Comparison of ENCODE assay signal across 9 cellular contexts in genomic region chr10:71548494-71548846, GRCh38.
A peak's percentile ranks its signal among the peaks of the same experiment; 100 is the strongest.
DNase-seq lines count a peak whose midpoint lies in the region; ATAC-seq and TF ChIP-seq lines count a peak whose summit lies in the region.
"Had no signal": no experiment of that assay in that cellular context is flagged by ENCODE, and none has a peak within 500 bp of the region (broad histone marks: within the 10 kb centered on the region; RNA-seq: fewer than 3 reads in every experiment).

No MANE protein-coding gene starts in this region.

- no peaks in the 10 kb centered on the region for H3K9me2 ChIP-seq in OCI-LY1 (ENCODE audit: low read depth, low read length)

- H2AFZ ChIP-seq in OCI-LY1 (ENCODE audit: low read length) = no peak overlapping the region

- H3K79me2 ChIP-seq in OCI-LY1 (ENCODE audit: insufficient read depth, low read length) = no peaks in the 10 kb centered on the region

- H3K36me3 Mint-ChIP-seq in activated T-cell treated with anti-CD3 and anti-CD28 coated beads, Interleukin-2, amount 50 U/mL, for 24 hours (ENCODE audit: low read depth) = no peaks in the 10 kb centered on the region
- no peaks in the 10 kb centered on the region for H3K36me3 Mint-ChIP-seq in endodermal cell (ENCODE audit: low read depth)

- H3K9ac ChIP-seq in OCI-LY1 (ENCODE audit: low read length) (no peak overlapping the region), endodermal cell (ENCODE audit: extremely low read depth, low read length, poor library complexity, severe bottlenecking) (no peak overlapping the region)

- peaks cover 22% of the 10 kb centered on the region for H3K27me3 ChIP-seq in OCI-LY1 (ENCODE audit: insufficient read depth, low read length)
- no peaks in the 10 kb centered on the region for H3K27me3 ChIP-seq in endodermal cell (ENCODE audit: control insufficient read depth, insufficient read depth, low read length, poor library complexity, severe bottlenecking)

- no peak overlapping the region for H3K4me3 Mint-ChIP-seq in activated T-cell treated with anti-CD3 and anti-CD28 coated beads, Interleukin-2, amount 50 U/mL, for 24 hours
- H3K4me3 Mint-ChIP-seq in endodermal cell = no peak overlapping the region

- TF ChIP-seq CTCF in OCI-LY1 (IDR thresholded peaks at IDR 0.05; ENCODE audit: low read length) (peak; percentile 31; the same call in 1 of the 2 replicates), endodermal cell (conservative IDR thresholded peaks at IDR 0.05) (peak; percentile 69), retinal pigment epithelial cell (conservative IDR thresholded peaks at IDR 0.05; ENCODE audit: low read depth, low read length) (peak; percentile 47)

- no peak overlapping the region for H3K27ac Mint-ChIP-seq in activated T-cell treated with anti-CD3 and anti-CD28 coated beads, Interleukin-2, amount 50 U/mL, for 24 hours
- H3K27ac Mint-ChIP-seq in endodermal cell = no peak overlapping the region

- DNase-seq in activated T-cell treated with anti-CD3 and anti-CD28 coated beads for 24 hours (ENCODE audit: low read depth) = peak; percentile 11
- DNase-seq in activated T-cell treated with anti-CD3 and anti-CD28 coated beads, Interleukin-2, amount 50 U/mL, for 24 hours = no peak
- peak; percentile 76 for DNase-seq in endodermal cell
- no peak for DNase-seq in retinal pigment epithelial cell (ENCODE audit: low read depth)
- no peak for DNase-seq in NCI-H1436 treated with DMSO at 0.1 percent for 48 hours (lab: John Stamatoyannopoulos, UW)
- DNase-seq in NCI-H1694 (lab: John Stamatoyannopoulos, UW) = no peak
- DNase-seq: DMS153 had no signal

- no peak overlapping the region for H3K4me3 ChIP-seq in OCI-LY1 (ENCODE audit: low read depth, low read length, poor library complexity, severe bottlenecking)
- H3K4me3 ChIP-seq in endodermal cell (ENCODE audit: low read length) = no peak overlapping the region
- no peak overlapping the region for H3K4me3 ChIP-seq in retinal pigment epithelial cell (ENCODE audit: low read length)

- H3K4me1 ChIP-seq in OCI-LY1 (ENCODE audit: insufficient read depth, low read length, severe bottlenecking) = no peaks in the 10 kb centered on the region
- H3K4me1 ChIP-seq in endodermal cell (ENCODE audit: control insufficient read depth, insufficient read depth, low read length) = no peaks in the 10 kb centered on the region

- H3K36me3 ChIP-seq in OCI-LY1 (ENCODE audit: insufficient read depth, low read length) (no peaks in the 10 kb centered on the region; the same call in 1 of the 2 replicates), endodermal cell (ENCODE audit: control insufficient read depth, insufficient read depth, low read length) (no peaks in the 10 kb centered on the region)

- H3K27me3 Mint-ChIP-seq in activated T-cell treated with anti-CD3 and anti-CD28 coated beads, Interleukin-2, amount 50 U/mL, for 24 hours = no peaks in the 10 kb centered on the region
- no peaks in the 10 kb centered on the region for H3K27me3 Mint-ChIP-seq in endodermal cell (ENCODE audit: insufficient read depth)

- no peaks in the 10 kb centered on the region for H3F3A ChIP-seq in OCI-LY1 (ENCODE audit: insufficient read depth, low read length)

- no peak overlapping the region for H3K4me2 ChIP-seq in OCI-LY1 (ENCODE audit: low read length)

- no peaks in the 10 kb centered on the region for H3K4me1 Mint-ChIP-seq in activated T-cell treated with anti-CD3 and anti-CD28 coated beads, Interleukin-2, amount 50 U/mL, for 24 hours (ENCODE audit: low read depth)
- peaks cover 22% of the 10 kb centered on the region for H3K4me1 Mint-ChIP-seq in endodermal cell

- H3K9me3 Mint-ChIP-seq in activated T-cell treated with anti-CD3 and anti-CD28 coated beads, Interleukin-2, amount 50 U/mL, for 24 hours = no peaks in the 10 kb centered on the region
- no peaks in the 10 kb centered on the region for H3K9me3 Mint-ChIP-seq in endodermal cell

- H3K27ac ChIP-seq in OCI-LY1 (ENCODE audit: low read depth, low read length, poor library complexity, severe bottlenecking) (no peak overlapping the region), endodermal cell (ENCODE audit: low read depth, low read length) (peak overlapping the region; percentile 60)

- H3K9me3 ChIP-seq in OCI-LY1 (ENCODE audit: low read length) = no peaks in the 10 kb centered on the region
- H3K9me3 ChIP-seq in endodermal cell (ENCODE audit: control insufficient read depth, low read length) = no peaks in the 10 kb centered on the region

- H4K20me1 ChIP-seq in OCI-LY1 (ENCODE audit: insufficient read depth, low read length) = no peaks in the 10 kb centered on the region

- no peak for ATAC-seq in HG03097 (IDR thresholded peaks at IDR 0.05; ENCODE audit: low FRiP score, unreplicated experiment)

Comparison
In these comparisons a context has a peak if more than half of its experiments do, and no peak if none do; other contexts are left out.
1. DNase-seq: peak in activated T-cell treated with anti-CD3 and anti-CD28 coated beads for 24 hours (single experiment) and endodermal cell (single experiment); none in activated T-cell treated with anti-CD3 and anti-CD28 coated beads, Interleukin-2, amount 50 U/mL, for 24 hours (single experiment), retinal pigment epithelial cell (single experiment), NCI-H1436 treated with DMSO at 0.1 percent for 48 hours (single experiment) and NCI-H1694 (single experiment).
2. Peak in every context shown above with its lines, with median percentiles within 50 percentile points of each other: CTCF ChIP-seq.